3 cellular contexts compared by ENCODE assay signal in the genomic region with DNA sequence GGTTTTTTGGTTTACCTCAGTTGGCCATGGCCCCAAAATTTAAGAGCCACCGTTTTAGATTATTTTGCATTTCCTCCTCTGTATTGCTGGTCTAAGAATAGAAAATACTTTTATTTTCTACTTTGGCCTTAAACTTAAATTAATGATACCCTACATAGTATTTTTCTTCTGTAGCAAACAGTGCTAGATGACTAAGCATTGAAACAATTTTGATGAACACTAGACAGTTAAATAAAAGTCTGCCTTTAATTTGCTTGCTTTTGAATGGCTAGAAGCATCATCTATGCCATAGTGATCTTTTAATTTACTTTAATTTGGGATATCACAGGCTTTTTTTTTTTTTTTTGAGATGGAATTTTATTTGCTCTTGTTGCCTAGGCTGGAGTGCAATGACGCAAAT.
TF ChIP-seq lines count a peak whose summit lies in the region.

No MANE protein-coding gene starts in this region.

TF ChIP-seq in A549, 52 proteins besides CTCF, POLR2A, EP300 and RAD21 (continues in another document):
- TF ChIP-seq FOSL2 (IDR thresholded peaks at IDR 0.05), result no peak
- no peak for TF ChIP-seq FOSL2 (CRISPR knock-in tag; IDR thresholded peaks at IDR 0.05)
- no peak for TF ChIP-seq NPAS2 (CRISPR knock-in tag; IDR thresholded peaks at IDR 0.05; ENCODE audit: borderline replicate concordance)
- TF ChIP-seq TFCP2L1 (CRISPR knock-in tag; IDR thresholded peaks at IDR 0.05), result no peak
- TF ChIP-seq SREBF2 (IDR thresholded peaks at IDR 0.05), result no peak
- TF ChIP-seq KDM1A (IDR thresholded peaks at IDR 0.05; ENCODE audit: low read depth), result no peak
- no peak for TF ChIP-seq TP53 (CRISPR knock-in tag; IDR thresholded peaks at IDR 0.05)
- no peak for TF ChIP-seq ZC3H11A (IDR thresholded peaks at IDR 0.05)
- TF ChIP-seq JUNB (IDR thresholded peaks at IDR 0.05), result no peak
- TF ChIP-seq HEYL (CRISPR knock-in tag; IDR thresholded peaks at IDR 0.05), result no peak
- TF ChIP-seq, protein P1, sequence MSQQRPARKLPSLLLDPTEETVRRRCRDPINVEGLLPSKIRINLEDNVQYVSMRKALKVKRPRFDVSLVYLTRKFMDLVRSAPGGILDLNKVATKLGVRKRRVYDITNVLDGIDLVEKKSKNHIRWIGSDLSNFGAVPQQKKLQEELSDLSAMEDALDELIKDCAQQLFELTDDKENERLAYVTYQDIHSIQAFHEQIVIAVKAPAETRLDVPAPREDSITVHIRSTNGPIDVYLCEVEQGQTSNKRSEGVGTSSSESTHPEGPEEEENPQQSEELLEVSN (IDR thresholded peaks at IDR 0.05; ENCODE audit: borderline replicate concordance, low read depth), result no peak
- TF ChIP-seq, protein P2, sequence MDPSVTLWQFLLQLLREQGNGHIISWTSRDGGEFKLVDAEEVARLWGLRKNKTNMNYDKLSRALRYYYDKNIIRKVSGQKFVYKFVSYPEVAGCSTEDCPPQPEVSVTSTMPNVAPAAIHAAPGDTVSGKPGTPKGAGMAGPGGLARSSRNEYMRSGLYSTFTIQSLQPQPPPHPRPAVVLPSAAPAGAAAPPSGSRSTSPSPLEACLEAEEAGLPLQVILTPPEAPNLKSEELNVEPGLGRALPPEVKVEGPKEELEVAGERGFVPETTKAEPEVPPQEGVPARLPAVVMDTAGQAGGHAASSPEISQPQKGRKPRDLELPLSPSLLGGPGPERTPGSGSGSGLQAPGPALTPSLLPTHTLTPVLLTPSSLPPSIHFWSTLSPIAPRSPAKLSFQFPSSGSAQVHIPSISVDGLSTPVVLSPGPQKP (IDR thresholded peaks at IDR 0.05; ENCODE audit: low read depth, low read length), result no peak
- no peak for TF ChIP-seq CHD2 (IDR thresholded peaks at IDR 0.05; ENCODE audit: low read length, partially characterized antibody)
- no peak for TF ChIP-seq RFX5 (IDR thresholded peaks at IDR 0.05)
- TF ChIP-seq, protein P3, sequence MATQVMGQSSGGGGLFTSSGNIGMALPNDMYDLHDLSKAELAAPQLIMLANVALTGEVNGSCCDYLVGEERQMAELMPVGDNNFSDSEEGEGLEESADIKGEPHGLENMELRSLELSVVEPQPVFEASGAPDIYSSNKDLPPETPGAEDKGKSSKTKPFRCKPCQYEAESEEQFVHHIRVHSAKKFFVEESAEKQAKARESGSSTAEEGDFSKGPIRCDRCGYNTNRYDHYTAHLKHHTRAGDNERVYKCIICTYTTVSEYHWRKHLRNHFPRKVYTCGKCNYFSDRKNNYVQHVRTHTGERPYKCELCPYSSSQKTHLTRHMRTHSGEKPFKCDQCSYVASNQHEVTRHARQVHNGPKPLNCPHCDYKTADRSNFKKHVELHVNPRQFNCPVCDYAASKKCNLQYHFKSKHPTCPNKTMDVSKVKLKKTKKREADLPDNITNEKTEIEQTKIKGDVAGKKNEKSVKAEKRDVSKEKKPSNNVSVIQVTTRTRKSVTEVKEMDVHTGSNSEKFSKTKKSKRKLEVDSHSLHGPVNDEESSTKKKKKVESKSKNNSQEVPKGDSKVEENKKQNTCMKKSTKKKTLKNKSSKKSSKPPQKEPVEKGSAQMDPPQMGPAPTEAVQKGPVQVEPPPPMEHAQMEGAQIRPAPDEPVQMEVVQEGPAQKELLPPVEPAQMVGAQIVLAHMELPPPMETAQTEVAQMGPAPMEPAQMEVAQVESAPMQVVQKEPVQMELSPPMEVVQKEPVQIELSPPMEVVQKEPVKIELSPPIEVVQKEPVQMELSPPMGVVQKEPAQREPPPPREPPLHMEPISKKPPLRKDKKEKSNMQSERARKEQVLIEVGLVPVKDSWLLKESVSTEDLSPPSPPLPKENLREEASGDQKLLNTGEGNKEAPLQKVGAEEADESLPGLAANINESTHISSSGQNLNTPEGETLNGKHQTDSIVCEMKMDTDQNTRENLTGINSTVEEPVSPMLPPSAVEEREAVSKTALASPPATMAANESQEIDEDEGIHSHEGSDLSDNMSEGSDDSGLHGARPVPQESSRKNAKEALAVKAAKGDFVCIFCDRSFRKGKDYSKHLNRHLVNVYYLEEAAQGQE (IDR thresholded peaks at IDR 0.05), result no peak
- TF ChIP-seq HOXB13 (CRISPR knock-in tag; IDR thresholded peaks at IDR 0.05; ENCODE audit: low read depth), result no peak
- TF ChIP-seq ZFP36 (IDR thresholded peaks at IDR 0.05; ENCODE audit: borderline replicate concordance, partially characterized antibody), result no peak
- no peak for TF ChIP-seq KDM5A (IDR thresholded peaks at IDR 0.05)

TF ChIP-seq in IMR-90, 13 proteins besides CTCF, POLR2A, EP300 and RAD21 (continued from another document):
- TF ChIP-seq MAZ (IDR thresholded peaks at IDR 0.05; ENCODE audit: borderline replicate concordance, low read depth, low read length) (no peak), CEBPB (IDR thresholded peaks at IDR 0.05; ENCODE audit: low read depth, low read length) (no peak), CHD1 (IDR thresholded peaks at IDR 0.05; ENCODE audit: low read depth, low read length) (no peak), SMC3 (IDR thresholded peaks at IDR 0.05; ENCODE audit: low read depth, low read length) (no peak), MAFK (IDR thresholded peaks at IDR 0.05; ENCODE audit: low read depth, low read length) (no peak), NFE2L2 (IDR thresholded peaks at IDR 0.05; ENCODE audit: low read depth, low read length) (no peak), BHLHE40 (IDR thresholded peaks at IDR 0.05; ENCODE audit: low read depth, low read length) (no peak), MXI1 (IDR thresholded peaks at IDR 0.05; ENCODE audit: borderline replicate concordance, low read depth, low read length) (no peak), RCOR1 (IDR thresholded peaks at IDR 0.05; ENCODE audit: insufficient replicate concordance, low read length) (no peak), RFX5 (IDR thresholded peaks at IDR 0.05; ENCODE audit: low read depth, low read length) (no peak)
- TF ChIP-seq, protein P2 (IDR thresholded peaks at IDR 0.05; ENCODE audit: borderline replicate concordance, low read depth, low read length), result no peak
- TF ChIP-seq, protein P4, sequence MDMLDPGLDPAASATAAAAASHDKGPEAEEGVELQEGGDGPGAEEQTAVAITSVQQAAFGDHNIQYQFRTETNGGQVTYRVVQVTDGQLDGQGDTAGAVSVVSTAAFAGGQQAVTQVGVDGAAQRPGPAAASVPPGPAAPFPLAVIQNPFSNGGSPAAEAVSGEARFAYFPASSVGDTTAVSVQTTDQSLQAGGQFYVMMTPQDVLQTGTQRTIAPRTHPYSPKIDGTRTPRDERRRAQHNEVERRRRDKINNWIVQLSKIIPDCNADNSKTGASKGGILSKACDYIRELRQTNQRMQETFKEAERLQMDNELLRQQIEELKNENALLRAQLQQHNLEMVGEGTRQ (IDR thresholded peaks at IDR 0.05; ENCODE audit: low read depth, low read length), result no peak

TF ChIP-seq in SK-N-SH treated with all-trans-retinoic acid at 6 μM for 48 hours, 23 proteins besides CTCF, POLR2A, EP300 and RAD21:
- TF ChIP-seq SNAI2 (CRISPR knock-in tag; IDR thresholded peaks at IDR 0.05), result no peak
- TF ChIP-seq ISL1 (CRISPR knock-in tag; IDR thresholded peaks at IDR 0.05), result no peak
- TF ChIP-seq, protein P5, sequence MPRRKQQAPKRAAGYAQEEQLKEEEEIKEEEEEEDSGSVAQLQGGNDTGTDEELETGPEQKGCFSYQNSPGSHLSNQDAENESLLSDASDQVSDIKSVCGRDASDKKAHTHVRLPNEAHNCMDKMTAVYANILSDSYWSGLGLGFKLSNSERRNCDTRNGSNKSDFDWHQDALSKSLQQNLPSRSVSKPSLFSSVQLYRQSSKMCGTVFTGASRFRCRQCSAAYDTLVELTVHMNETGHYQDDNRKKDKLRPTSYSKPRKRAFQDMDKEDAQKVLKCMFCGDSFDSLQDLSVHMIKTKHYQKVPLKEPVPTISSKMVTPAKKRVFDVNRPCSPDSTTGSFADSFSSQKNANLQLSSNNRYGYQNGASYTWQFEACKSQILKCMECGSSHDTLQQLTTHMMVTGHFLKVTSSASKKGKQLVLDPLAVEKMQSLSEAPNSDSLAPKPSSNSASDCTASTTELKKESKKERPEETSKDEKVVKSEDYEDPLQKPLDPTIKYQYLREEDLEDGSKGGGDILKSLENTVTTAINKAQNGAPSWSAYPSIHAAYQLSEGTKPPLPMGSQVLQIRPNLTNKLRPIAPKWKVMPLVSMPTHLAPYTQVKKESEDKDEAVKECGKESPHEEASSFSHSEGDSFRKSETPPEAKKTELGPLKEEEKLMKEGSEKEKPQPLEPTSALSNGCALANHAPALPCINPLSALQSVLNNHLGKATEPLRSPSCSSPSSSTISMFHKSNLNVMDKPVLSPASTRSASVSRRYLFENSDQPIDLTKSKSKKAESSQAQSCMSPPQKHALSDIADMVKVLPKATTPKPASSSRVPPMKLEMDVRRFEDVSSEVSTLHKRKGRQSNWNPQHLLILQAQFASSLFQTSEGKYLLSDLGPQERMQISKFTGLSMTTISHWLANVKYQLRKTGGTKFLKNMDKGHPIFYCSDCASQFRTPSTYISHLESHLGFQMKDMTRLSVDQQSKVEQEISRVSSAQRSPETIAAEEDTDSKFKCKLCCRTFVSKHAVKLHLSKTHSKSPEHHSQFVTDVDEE (CRISPR knock-in tag; IDR thresholded peaks at IDR 0.05), result no peak
- TF ChIP-seq ZNF8 (CRISPR knock-in tag; IDR thresholded peaks at IDR 0.05), result no peak
- TF ChIP-seq, protein P6, sequence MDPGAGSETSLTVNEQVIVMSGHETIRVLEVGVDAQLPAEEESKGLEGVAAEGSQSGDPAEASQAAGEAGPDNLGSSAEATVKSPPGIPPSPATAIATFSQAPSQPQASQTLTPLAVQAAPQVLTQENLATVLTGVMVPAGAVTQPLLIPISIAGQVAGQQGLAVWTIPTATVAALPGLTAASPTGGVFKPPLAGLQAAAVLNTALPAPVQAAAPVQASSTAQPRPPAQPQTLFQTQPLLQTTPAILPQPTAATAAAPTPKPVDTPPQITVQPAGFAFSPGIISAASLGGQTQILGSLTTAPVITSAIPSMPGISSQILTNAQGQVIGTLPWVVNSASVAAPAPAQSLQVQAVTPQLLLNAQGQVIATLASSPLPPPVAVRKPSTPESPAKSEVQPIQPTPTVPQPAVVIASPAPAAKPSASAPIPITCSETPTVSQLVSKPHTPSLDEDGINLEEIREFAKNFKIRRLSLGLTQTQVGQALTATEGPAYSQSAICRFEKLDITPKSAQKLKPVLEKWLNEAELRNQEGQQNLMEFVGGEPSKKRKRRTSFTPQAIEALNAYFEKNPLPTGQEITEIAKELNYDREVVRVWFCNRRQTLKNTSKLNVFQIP (CRISPR knock-in tag; IDR thresholded peaks at IDR 0.05; ENCODE audit: borderline replicate concordance, low read depth), result no peak
- TF ChIP-seq ZNF70 (CRISPR knock-in tag; IDR thresholded peaks at IDR 0.05), result no peak
- no peak for TF ChIP-seq PPARA (CRISPR knock-in tag; IDR thresholded peaks at IDR 0.05; ENCODE audit: borderline replicate concordance)
- TF ChIP-seq, protein P7, sequence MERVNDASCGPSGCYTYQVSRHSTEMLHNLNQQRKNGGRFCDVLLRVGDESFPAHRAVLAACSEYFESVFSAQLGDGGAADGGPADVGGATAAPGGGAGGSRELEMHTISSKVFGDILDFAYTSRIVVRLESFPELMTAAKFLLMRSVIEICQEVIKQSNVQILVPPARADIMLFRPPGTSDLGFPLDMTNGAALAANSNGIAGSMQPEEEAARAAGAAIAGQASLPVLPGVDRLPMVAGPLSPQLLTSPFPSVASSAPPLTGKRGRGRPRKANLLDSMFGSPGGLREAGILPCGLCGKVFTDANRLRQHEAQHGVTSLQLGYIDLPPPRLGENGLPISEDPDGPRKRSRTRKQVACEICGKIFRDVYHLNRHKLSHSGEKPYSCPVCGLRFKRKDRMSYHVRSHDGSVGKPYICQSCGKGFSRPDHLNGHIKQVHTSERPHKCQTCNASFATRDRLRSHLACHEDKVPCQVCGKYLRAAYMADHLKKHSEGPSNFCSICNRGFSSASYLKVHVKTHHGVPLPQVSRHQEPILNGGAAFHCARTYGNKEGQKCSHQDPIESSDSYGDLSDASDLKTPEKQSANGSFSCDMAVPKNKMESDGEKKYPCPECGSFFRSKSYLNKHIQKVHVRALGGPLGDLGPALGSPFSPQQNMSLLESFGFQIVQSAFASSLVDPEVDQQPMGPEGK (CRISPR knock-in tag; IDR thresholded peaks at IDR 0.05; ENCODE audit: borderline replicate concordance), result no peak
- TF ChIP-seq, protein P8, sequence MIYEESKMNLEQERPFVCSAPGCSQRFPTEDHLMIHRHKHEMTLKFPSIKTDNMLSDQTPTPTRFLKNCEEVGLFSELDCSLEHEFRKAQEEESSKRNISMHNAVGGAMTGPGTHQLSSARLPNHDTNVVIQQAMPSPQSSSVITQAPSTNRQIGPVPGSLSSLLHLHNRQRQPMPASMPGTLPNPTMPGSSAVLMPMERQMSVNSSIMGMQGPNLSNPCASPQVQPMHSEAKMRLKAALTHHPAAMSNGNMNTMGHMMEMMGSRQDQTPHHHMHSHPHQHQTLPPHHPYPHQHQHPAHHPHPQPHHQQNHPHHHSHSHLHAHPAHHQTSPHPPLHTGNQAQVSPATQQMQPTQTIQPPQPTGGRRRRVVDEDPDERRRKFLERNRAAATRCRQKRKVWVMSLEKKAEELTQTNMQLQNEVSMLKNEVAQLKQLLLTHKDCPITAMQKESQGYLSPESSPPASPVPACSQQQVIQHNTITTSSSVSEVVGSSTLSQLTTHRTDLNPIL (CRISPR knock-in tag; IDR thresholded peaks at IDR 0.05; ENCODE audit: low read depth), result no peak
- TF ChIP-seq ESRRG (CRISPR knock-in tag; IDR thresholded peaks at IDR 0.05), result no peak
- no peak for TF ChIP-seq TCF4 (CRISPR knock-in tag; IDR thresholded peaks at IDR 0.05; ENCODE audit: borderline replicate concordance)
- no peak for TF ChIP-seq RARB (CRISPR knock-in tag; IDR thresholded peaks at IDR 0.05)
- no peak for TF ChIP-seq ZFP30 (CRISPR knock-in tag; IDR thresholded peaks at IDR 0.05)
- no peak for TF ChIP-seq ARNTL (CRISPR knock-in tag; IDR thresholded peaks at IDR 0.05; ENCODE audit: borderline replicate concordance, low read depth)
- no peak for TF ChIP-seq ZFP3 (CRISPR knock-in tag; IDR thresholded peaks at IDR 0.05)
- TF ChIP-seq BACH2 (CRISPR knock-in tag; IDR thresholded peaks at IDR 0.05; ENCODE audit: borderline replicate concordance), result no peak
- no peak for TF ChIP-seq GLIS3 (CRISPR knock-in tag; IDR thresholded peaks at IDR 0.05)
- TF ChIP-seq ZNF565 (CRISPR knock-in tag; conservative IDR thresholded peaks at IDR 0.05; ENCODE audit: low read depth), result no peak
